1 cellular context compared by ENCODE assay signal in genomic region chr4:103019319-103020124, GRCh38.
TF ChIP-seq lines count a peak whose summit lies in the region.

A gene with protein sequence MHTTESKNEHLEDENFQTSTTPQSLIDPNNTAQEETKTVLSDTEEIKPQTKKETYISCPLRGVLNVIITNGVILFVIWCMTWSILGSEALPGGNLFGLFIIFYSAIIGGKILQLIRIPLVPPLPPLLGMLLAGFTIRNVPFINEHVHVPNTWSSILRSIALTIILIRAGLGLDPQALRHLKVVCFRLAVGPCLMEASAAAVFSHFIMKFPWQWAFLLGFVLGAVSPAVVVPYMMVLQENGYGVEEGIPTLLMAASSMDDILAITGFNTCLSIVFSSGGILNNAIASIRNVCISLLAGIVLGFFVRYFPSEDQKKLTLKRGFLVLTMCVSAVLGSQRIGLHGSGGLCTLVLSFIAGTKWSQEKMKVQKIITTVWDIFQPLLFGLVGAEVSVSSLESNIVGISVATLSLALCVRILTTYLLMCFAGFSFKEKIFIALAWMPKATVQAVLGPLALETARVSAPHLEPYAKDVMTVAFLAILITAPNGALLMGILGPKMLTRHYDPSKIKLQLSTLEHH (minus strand): TSS chr4:103019705. CDS start chr4:102991711, 27,994 bp downstream.

TF ChIP-seq in K562, 482 proteins besides CTCF, POLR2A, EP300 and RAD21 (continued from another document and continues in another):
- peak; percentile 7; the same call in 1 of the 2 replicates for TF ChIP-seq RAD51 (IDR thresholded peaks at IDR 0.05; ENCODE audit: borderline replicate concordance, low read depth)
- TF ChIP-seq EP400 (IDR thresholded peaks at IDR 0.05), result peak; percentile 96
- TF ChIP-seq CHAMP1 (IDR thresholded peaks at IDR 0.05), result peak; percentile 32; the same call in 1 of the 2 replicates
- no peak for TF ChIP-seq YBX1 (IDR thresholded peaks at IDR 0.05)
- no peak for TF ChIP-seq NR0B1 (IDR thresholded peaks at IDR 0.05; ENCODE audit: partially characterized antibody)
- no peak for TF ChIP-seq CHD1 (IDR thresholded peaks at IDR 0.05; ENCODE audit: low read length)
- TF ChIP-seq EZH2 (IDR thresholded peaks at IDR 0.05; ENCODE audit: borderline replicate concordance, low read depth, low read length), result no peak
- no peak for TF ChIP-seq SREBF2 (CRISPR knock-in tag; IDR thresholded peaks at IDR 0.05)
- no peak for TF ChIP-seq HIVEP1 (CRISPR knock-in tag; IDR thresholded peaks at IDR 0.05)
- TF ChIP-seq ZKSCAN1 (IDR thresholded peaks at IDR 0.05; ENCODE audit: low read depth, low read length), result no peak
- no peak for TF ChIP-seq ZMIZ1 (IDR thresholded peaks at IDR 0.05; ENCODE audit: low read depth in 2 of 2, low read length in 2 of 2)
- no peak for TF ChIP-seq ZNF77 (CRISPR knock-in tag; IDR thresholded peaks at IDR 0.05)
- TF ChIP-seq, protein P1, sequence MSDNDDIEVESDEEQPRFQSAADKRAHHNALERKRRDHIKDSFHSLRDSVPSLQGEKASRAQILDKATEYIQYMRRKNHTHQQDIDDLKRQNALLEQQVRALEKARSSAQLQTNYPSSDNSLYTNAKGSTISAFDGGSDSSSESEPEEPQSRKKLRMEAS (CRISPR knock-in tag; IDR thresholded peaks at IDR 0.05), result peak; percentile 93
- TF ChIP-seq MEIS2 (IDR thresholded peaks at IDR 0.05; ENCODE audit: partially characterized antibody), result peak; percentile 43
- TF ChIP-seq HES1 (IDR thresholded peaks at IDR 0.05; ENCODE audit: low read depth), result peak; percentile 76
- no peak for TF ChIP-seq ZNF780A (CRISPR knock-in tag; IDR thresholded peaks at IDR 0.05)
- TF ChIP-seq MXI1 (IDR thresholded peaks at IDR 0.05; ENCODE audit: low read depth, low read length), result no peak; the same call in 1 of the 2 replicates
- TF ChIP-seq KDM5B (IDR thresholded peaks at IDR 0.05; ENCODE audit: insufficient replicate concordance, low read depth, low read length), result peak; percentile 78
- no peak; the same call in 1 of the 2 replicates for TF ChIP-seq SNIP1 (IDR thresholded peaks at IDR 0.05; ENCODE audit: low read depth)
- peak; percentile 86 for TF ChIP-seq PML (IDR thresholded peaks at IDR 0.05; ENCODE audit: low read length)
- TF ChIP-seq, protein P2, sequence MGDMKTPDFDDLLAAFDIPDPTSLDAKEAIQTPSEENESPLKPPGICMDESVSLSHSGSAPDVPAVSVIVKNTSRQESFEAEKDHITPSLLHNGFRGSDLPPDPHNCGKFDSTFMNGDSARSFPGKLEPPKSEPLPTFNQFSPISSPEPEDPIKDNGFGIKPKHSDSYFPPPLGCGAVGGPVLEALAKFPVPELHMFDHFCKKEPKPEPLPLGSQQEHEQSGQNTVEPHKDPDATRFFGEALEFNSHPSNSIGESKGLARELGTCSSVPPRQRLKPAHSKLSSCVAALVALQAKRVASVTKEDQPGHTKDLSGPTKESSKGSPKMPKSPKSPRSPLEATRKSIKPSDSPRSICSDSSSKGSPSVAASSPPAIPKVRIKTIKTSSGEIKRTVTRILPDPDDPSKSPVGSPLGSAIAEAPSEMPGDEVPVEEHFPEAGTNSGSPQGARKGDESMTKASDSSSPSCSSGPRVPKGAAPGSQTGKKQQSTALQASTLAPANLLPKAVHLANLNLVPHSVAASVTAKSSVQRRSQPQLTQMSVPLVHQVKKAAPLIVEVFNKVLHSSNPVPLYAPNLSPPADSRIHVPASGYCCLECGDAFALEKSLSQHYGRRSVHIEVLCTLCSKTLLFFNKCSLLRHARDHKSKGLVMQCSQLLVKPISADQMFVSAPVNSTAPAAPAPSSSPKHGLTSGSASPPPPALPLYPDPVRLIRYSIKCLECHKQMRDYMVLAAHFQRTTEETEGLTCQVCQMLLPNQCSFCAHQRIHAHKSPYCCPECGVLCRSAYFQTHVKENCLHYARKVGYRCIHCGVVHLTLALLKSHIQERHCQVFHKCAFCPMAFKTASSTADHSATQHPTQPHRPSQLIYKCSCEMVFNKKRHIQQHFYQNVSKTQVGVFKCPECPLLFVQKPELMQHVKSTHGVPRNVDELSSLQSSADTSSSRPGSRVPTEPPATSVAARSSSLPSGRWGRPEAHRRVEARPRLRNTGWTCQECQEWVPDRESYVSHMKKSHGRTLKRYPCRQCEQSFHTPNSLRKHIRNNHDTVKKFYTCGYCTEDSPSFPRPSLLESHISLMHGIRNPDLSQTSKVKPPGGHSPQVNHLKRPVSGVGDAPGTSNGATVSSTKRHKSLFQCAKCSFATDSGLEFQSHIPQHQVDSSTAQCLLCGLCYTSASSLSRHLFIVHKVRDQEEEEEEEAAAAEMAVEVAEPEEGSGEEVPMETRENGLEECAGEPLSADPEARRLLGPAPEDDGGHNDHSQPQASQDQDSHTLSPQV (IDR thresholded peaks at IDR 0.05), result peak; percentile 59
- TF ChIP-seq HDAC8 (tag; IDR thresholded peaks at IDR 0.05), result 0 out of 2 replicates have a peak, but pooled peaks have one; percentile 23
- TF ChIP-seq SPI1 (IDR thresholded peaks at IDR 0.05; ENCODE audit: borderline replicate concordance, low read depth, low read length), result peak; percentile 33; the same call in 1 of the 2 replicates
- no peak for TF ChIP-seq SFPQ (IDR thresholded peaks at IDR 0.05; ENCODE audit: low read depth, low read length)
- TF ChIP-seq, protein P3, sequence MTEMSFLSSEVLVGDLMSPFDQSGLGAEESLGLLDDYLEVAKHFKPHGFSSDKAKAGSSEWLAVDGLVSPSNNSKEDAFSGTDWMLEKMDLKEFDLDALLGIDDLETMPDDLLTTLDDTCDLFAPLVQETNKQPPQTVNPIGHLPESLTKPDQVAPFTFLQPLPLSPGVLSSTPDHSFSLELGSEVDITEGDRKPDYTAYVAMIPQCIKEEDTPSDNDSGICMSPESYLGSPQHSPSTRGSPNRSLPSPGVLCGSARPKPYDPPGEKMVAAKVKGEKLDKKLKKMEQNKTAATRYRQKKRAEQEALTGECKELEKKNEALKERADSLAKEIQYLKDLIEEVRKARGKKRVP (CRISPR knock-in tag; IDR thresholded peaks at IDR 0.05), result peak; percentile 81
- TF ChIP-seq, protein P4, sequence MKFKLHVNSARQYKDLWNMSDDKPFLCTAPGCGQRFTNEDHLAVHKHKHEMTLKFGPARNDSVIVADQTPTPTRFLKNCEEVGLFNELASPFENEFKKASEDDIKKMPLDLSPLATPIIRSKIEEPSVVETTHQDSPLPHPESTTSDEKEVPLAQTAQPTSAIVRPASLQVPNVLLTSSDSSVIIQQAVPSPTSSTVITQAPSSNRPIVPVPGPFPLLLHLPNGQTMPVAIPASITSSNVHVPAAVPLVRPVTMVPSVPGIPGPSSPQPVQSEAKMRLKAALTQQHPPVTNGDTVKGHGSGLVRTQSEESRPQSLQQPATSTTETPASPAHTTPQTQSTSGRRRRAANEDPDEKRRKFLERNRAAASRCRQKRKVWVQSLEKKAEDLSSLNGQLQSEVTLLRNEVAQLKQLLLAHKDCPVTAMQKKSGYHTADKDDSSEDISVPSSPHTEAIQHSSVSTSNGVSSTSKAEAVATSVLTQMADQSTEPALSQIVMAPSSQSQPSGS (CRISPR knock-in tag; IDR thresholded peaks at IDR 0.05), result no peak
- TF ChIP-seq REST (CRISPR knock-in tag; IDR thresholded peaks at IDR 0.05; ENCODE audit: low read depth), result no peak
- TF ChIP-seq EHMT2 (IDR thresholded peaks at IDR 0.05), result peak; percentile 22; the same call in 1 of the 2 replicates
- no peak for TF ChIP-seq SETDB1 (IDR thresholded peaks at IDR 0.05; ENCODE audit: low read length)
- TF ChIP-seq JUND (IDR thresholded peaks at IDR 0.05; ENCODE audit: borderline replicate concordance, low read depth, low read length), result peak; percentile 71; the same call in 1 of the 2 replicates
- TF ChIP-seq JUND (tag; IDR thresholded peaks at IDR 0.05; ENCODE audit: borderline replicate concordance, low read depth, low read length), result peak; percentile 44; the same call in 1 of the 3 replicates
- no peak for TF ChIP-seq ZC3H4 (CRISPR knock-in tag; IDR thresholded peaks at IDR 0.05; ENCODE audit: borderline replicate concordance)
- TF ChIP-seq DPF2 (IDR thresholded peaks at IDR 0.05), result peak; percentile 66
- 0 out of 2 replicates have a peak, but pooled peaks have one; percentile 15 for TF ChIP-seq XRCC5 (IDR thresholded peaks at IDR 0.05; ENCODE audit: low read depth, low read length)
- TF ChIP-seq SOX6 (IDR thresholded peaks at IDR 0.05), result peak; percentile 59; the same call in 1 of the 2 replicates
